ENCODE assay signal across 27 cellular contexts in the genomic region with DNA sequence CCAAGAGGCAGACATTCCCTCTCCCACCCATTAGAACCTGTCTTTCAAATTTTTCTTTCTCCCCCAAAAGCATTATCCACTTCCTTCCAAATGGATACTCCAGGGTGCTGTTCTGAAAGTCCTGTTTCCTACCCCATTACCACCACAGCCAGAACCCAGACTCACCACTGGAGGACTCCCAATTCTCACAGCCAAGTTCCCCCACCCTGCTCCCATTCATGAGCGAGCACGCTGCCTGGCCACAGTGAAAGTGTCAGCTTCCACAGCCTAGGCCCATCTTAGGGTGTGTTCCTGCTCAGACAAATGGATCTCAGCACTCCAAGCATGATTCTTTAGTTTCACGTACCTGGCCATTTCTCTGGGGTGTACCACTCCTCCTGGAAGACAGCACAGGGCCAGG. TPM values are rescaled to one million over a fixed set of nuclear protein-coding genes. Genes with fewer than 3 reads are reported as not detected.
"Had no signal": no experiment of that assay in that cellular context is flagged by ENCODE, and none has a peak within 500 bp of the region (broad histone marks: within the 10 kb centered on the region; RNA-seq: fewer than 3 reads in every experiment).

No MANE protein-coding gene starts in this region.

- H3K79me2 ChIP-seq: hepatocyte had no signal

- H3K4me3 ChIP-seq: body of pancreas, cardiac muscle cell, hepatocyte, right lobe of liver, skin epidermis had no signal

- H3K4me3 Mint-ChIP-seq: activated naive CD4-positive, alpha-beta T cell treated with anti-CD3 and anti-CD28 coated beads, Interleukin-2, amount 50 U/mL, for 24 hours; activated T-helper 1 cell treated with anti-CD3 and anti-CD28 coated beads, Interleukin-12 subunit alpha, Interleukin-12 subunit beta, Interleukin-2, Interleukin-4 antibody, amounts not matched to agents 30 ng/mL and 10 ng/mL and 1 ng/mL, durations not matched to agents 14 hours and 24 hours and 36 hours; immature natural killer cell; natural killer cell treated with Interleukin-12 subunit alpha and Interleukin-12 subunit beta and Interleukin-15 and Interleukin-18, amount 100 ng/mL, for 72 hours; stimulated activated memory B cell treated with anti-CD40 and anti-IgM and Interleukin-4, amounts not matched to agents 10 μg/mL and 1 μg/mL and 100 μg/mL, for 72 hours had no signal

- H3K27me3 ChIP-seq: body of pancreas, right lobe of liver had no signal

- H3K9me3 ChIP-seq: body of pancreas, right lobe of liver had no signal

- H3K27ac Mint-ChIP-seq: activated naive CD4-positive, alpha-beta T cell treated with anti-CD3 and anti-CD28 coated beads, Interleukin-2, amount 50 U/mL, for 24 hours; activated T-helper 1 cell treated with anti-CD3 and anti-CD28 coated beads, Interleukin-12 subunit alpha, Interleukin-12 subunit beta, Interleukin-2, Interleukin-4 antibody, amounts not matched to agents 30 ng/mL and 10 ng/mL and 1 ng/mL, durations not matched to agents 14 hours and 24 hours and 36 hours; natural killer cell treated with Interleukin-12 subunit alpha and Interleukin-12 subunit beta and Interleukin-15 and Interleukin-18, amount 100 ng/mL, for 72 hours; stimulated activated memory B cell treated with anti-CD40 and anti-IgM and Interleukin-4, amounts not matched to agents 10 μg/mL and 1 μg/mL and 100 μg/mL, for 72 hours had no signal

- H2AFZ ChIP-seq: hepatocyte had no signal

- ATAC-seq: body of pancreas; left ventricle myocardium superior; natural killer cell treated with Interleukin-12 subunit alpha and Interleukin-12 subunit beta and Interleukin-15 and Interleukin-18, amount 100 ng/mL, for 72 hours; right lobe of liver; SK-N-SH treated with all-trans-retinoic acid at 6 μM for 48 hours; stimulated activated memory B cell treated with anti-CD40 and anti-IgM and Interleukin-4, amounts not matched to agents 10 μg/mL and 1 μg/mL and 100 μg/mL, for 72 hours had no signal

- FAIRE-seq: TTC549 had no signal

- H3K27ac ChIP-seq: body of pancreas, cardiac muscle cell, hepatocyte, right lobe of liver, skin epidermis, WERI-Rb-1 had no signal

- H3K36me3 Mint-ChIP-seq: activated naive CD4-positive, alpha-beta T cell treated with anti-CD3 and anti-CD28 coated beads, Interleukin-2, amount 50 U/mL, for 24 hours; immature natural killer cell; natural killer cell treated with Interleukin-12 subunit alpha and Interleukin-12 subunit beta and Interleukin-15 and Interleukin-18, amount 100 ng/mL, for 72 hours; stimulated activated memory B cell treated with anti-CD40 and anti-IgM and Interleukin-4, amounts not matched to agents 10 μg/mL and 1 μg/mL and 100 μg/mL, for 72 hours had no signal

- H3K4me2 ChIP-seq: hepatocyte had no signal

- DNase-seq: activated CD4-positive, alpha-beta T cell treated with anti-CD3 and anti-CD28 coated beads for 1 hour; activated CD4-positive, alpha-beta T cell treated with anti-CD3 and anti-CD28 coated beads, Interleukin-2, amount 50 U/mL, for 48 hours; activated gamma-delta T cell treated with Interleukin-2 at 50 U/mL for 16 hours; anterior cingulate cortex; body of pancreas; dermis blood vessel endothelial cell; effector CD8-positive, alpha-beta T cell; foreskin melanocyte; immature natural killer cell; kidney glomerular epithelial cell; left ventricle myocardium superior; mammary epithelial cell; midbrain; right lobe of liver; stimulated activated CD4-positive, alpha-beta T cell treated with anti-CD3 and anti-CD28 coated beads, Interleukin-2, amount 100 ng/mL, for 24 hours; trophoblast cell; WERI-Rb-1 had no signal

- H3K9me3 Mint-ChIP-seq: activated naive CD4-positive, alpha-beta T cell treated with anti-CD3 and anti-CD28 coated beads, Interleukin-2, amount 50 U/mL, for 24 hours; activated T-helper 1 cell treated with anti-CD3 and anti-CD28 coated beads, Interleukin-12 subunit alpha, Interleukin-12 subunit beta, Interleukin-2, Interleukin-4 antibody, amounts not matched to agents 30 ng/mL and 10 ng/mL and 1 ng/mL, durations not matched to agents 14 hours and 24 hours and 36 hours; natural killer cell treated with Interleukin-12 subunit alpha and Interleukin-12 subunit beta and Interleukin-15 and Interleukin-18, amount 100 ng/mL, for 72 hours; stimulated activated memory B cell treated with anti-CD40 and anti-IgM and Interleukin-4, amounts not matched to agents 10 μg/mL and 1 μg/mL and 100 μg/mL, for 72 hours had no signal

- H3K36me3 ChIP-seq: cardiac muscle cell, right lobe of liver, WERI-Rb-1 had no signal

RNA-seq across cellular contexts. Expression of a gene that starts 3.8 kb away (rescaled TPM):
- total RNA-seq: activated T-helper 1 cell treated with anti-CD3 and anti-CD28 coated beads, Interleukin-12 subunit alpha, Interleukin-12 subunit beta, Interleukin-2, Interleukin-4 antibody, amounts not matched to agents 30 ng/mL and 10 ng/mL and 1 ng/mL, durations not matched to agents 14 hours and 24 hours and 36 hours had no signal

RNA-seq across cellular contexts. Expression of a gene that starts 38.9 kb away (rescaled TPM):
- total RNA-seq: activated T-helper 1 cell treated with anti-CD3 and anti-CD28 coated beads, Interleukin-12 subunit alpha, Interleukin-12 subunit beta, Interleukin-2, Interleukin-4 antibody, amounts not matched to agents 30 ng/mL and 10 ng/mL and 1 ng/mL, durations not matched to agents 14 hours and 24 hours and 36 hours; dermis blood vessel endothelial cell; left ventricle myocardium superior; temporal lobe had no signal
- polyA plus RNA-seq: cardiac muscle cell, immature natural killer cell had no signal
